In genomic region chr9:41232326-41232725, GRCh38 we compare ENCODE assay signal across 8 cellular contexts. TPM values are rescaled to one million over a fixed set of nuclear protein-coding genes. Genes with fewer than 3 reads are reported as not detected.
A peak's percentile ranks its signal among the peaks of the same experiment; 100 is the strongest.
DNase-seq lines count a peak whose midpoint lies in the region; ATAC-seq and TF ChIP-seq lines count a peak whose summit lies in the region.
"Not testable (repeated sequence)": the region's sequence is repeated elsewhere in the genome, so short reads cannot be mapped to it uniquely, and the experiment has no call there.

No MANE protein-coding gene starts in this region.

- not testable (repeated sequence) for H3K27me3 Mint-ChIP-seq in CD14-positive monocyte (ENCODE audit: low read depth in 3 of 3); MCF 10A (ENCODE audit: insufficient read depth, unreplicated experiment); neural progenitor cell (ENCODE audit: insufficient read depth, low read depth)

- not testable (repeated sequence) for H3K4me3 Mint-ChIP-seq in CD14-positive monocyte; MCF 10A (ENCODE audit: unreplicated experiment); neural progenitor cell

- H2AFZ ChIP-seq in neural progenitor cell (replicated peaks) = not testable (repeated sequence)

- TF ChIP-seq EP300 in stomach (IDR thresholded peaks at IDR 0.05) = not testable (repeated sequence)

- H3K9me3 Mint-ChIP-seq in CD14-positive monocyte (peaks cover 20 to 32% (median 24%) of the 10 kb centered on the region in 7 donors), neural progenitor cell (peaks cover 21% of the 10 kb centered on the region)
- not testable (repeated sequence) for H3K9me3 Mint-ChIP-seq in MCF 10A (ENCODE audit: unreplicated experiment)

- not testable (repeated sequence) for H3K36me3 ChIP-seq in Panc1 (ENCODE audit: control insufficient read depth, insufficient read depth, low read length); neural progenitor cell; stomach

- POLR2A ChIA-PET in Panc1 (lab: Charles Lee); MCF 10A (lab: Yijun Ruan, JAX): not testable (repeated sequence)

- not testable (repeated sequence) for H3K9ac ChIP-seq in neural progenitor cell

- CTCF ChIA-PET in Panc1 (lab: Charles Lee); MCF 10A (lab: Yijun Ruan, JAX): not testable (repeated sequence)

- H3K36me3 Mint-ChIP-seq in CD14-positive monocyte; MCF 10A (ENCODE audit: insufficient read depth, unreplicated experiment); neural progenitor cell: not testable (repeated sequence)

- H3K4me1 ChIP-seq in Panc1 (ENCODE audit: control insufficient read depth, insufficient read depth, low read length); neural progenitor cell; stomach: not testable (repeated sequence)

- not testable (repeated sequence) for H3K4me1 Mint-ChIP-seq in CD14-positive monocyte; MCF 10A (ENCODE audit: insufficient read depth, unreplicated experiment); neural progenitor cell

- not testable (repeated sequence) for H4K20me1 ChIP-seq in neural progenitor cell (ENCODE audit: low read depth)

- H3K27ac ChIP-seq in Panc1 (ENCODE audit: low read length); neural progenitor cell; stomach: not testable (repeated sequence)

- H3K27me3 ChIP-seq in Panc1 (ENCODE audit: control insufficient read depth, insufficient read depth, low read length) = not testable (repeated sequence)
- H3K27me3 ChIP-seq in neural progenitor cell = peaks cover 48% of the 10 kb centered on the region
- H3K27me3 ChIP-seq in stomach = peaks cover 0 to 16% (median 0%) of the 10 kb centered on the region in 3 donors

- H3F3A ChIP-seq in neural progenitor cell (ENCODE audit: low read depth) = not testable (repeated sequence)

- not testable (repeated sequence) for H3K79me2 ChIP-seq in neural progenitor cell (ENCODE audit: low read depth)

- WGBS in stomach, 5 donors = 74 to 83% (median 78%) methylated on average over 10 of the region's 10 CpGs

- not testable (repeated sequence) for TF ChIP-seq POLR2A in stomach (IDR thresholded peaks at IDR 0.05)

- BruUV-seq in Panc1 (replicated peaks; lab: Mats Ljungman, UMichigan); MCF 10A (replicated peaks; lab: Mats Ljungman, UMichigan): not testable (repeated sequence)

- intact Hi-C loops in CD14-positive monocyte (cut with micrococcal nuclease); Panc1 (cut with micrococcal nuclease; ENCODE audit: unreplicated experiment); MCF 10A (cut with micrococcal nuclease); Right ventricle myocardium superior (cut with DNase I); left colon (cut with DNase I, micrococcal nuclease); stomach (cut with DNase I; ENCODE audit: low total_unique reads): not testable (repeated sequence)

- H3K9me3 ChIP-seq in Panc1 (ENCODE audit: control insufficient read depth, insufficient read depth, low read depth, low read length); neural progenitor cell (ENCODE audit: low read depth): not testable (repeated sequence)
- H3K9me3 ChIP-seq in stomach = peaks cover 3 to 49% (median 33%) of the 10 kb centered on the region in 4 donors

- not testable (repeated sequence) for H3K4me3 ChIP-seq in Panc1 (ENCODE audit: low read depth in 2 of 2, low read length in 2 of 2); neural progenitor cell; stomach

- not testable (repeated sequence) for H3K4me2 ChIP-seq in neural progenitor cell

- DNase-seq in CD14-positive monocyte (ENCODE audit: low spot score) (peak; percentile 48), MCF 10A (ENCODE audit: unreplicated experiment) (peak; percentile 2), Right ventricle myocardium superior (peak; percentile 43), left colon (peak; percentile 11 to 28), neural progenitor cell (ENCODE audit: low spot score) (peak; percentile 2), stomach (peak; percentile 45)
- DNase-seq in Panc1 (ENCODE audit: low read depth, low spot score) = not testable (repeated sequence)
- DNase-seq in activated CD8-positive, alpha-beta memory T cell treated with anti-CD3 and anti-CD28 coated beads for 24 hours = peak; percentile 58

- in situ Hi-C loops in Panc1 (cut with HindIII; ENCODE audit: low pct_unique_long_range_greater_than_20kb, low sequenced_read_pairs) = not testable (repeated sequence)

- H3K27ac Mint-ChIP-seq in CD14-positive monocyte; MCF 10A (ENCODE audit: low read depth, unreplicated experiment); neural progenitor cell: not testable (repeated sequence)

- not testable (repeated sequence) for TF ChIP-seq CTCF in CD14-positive monocyte (IDR thresholded peaks at IDR 0.05); Panc1 (IDR thresholded peaks at IDR 0.05); MCF 10A (IDR thresholded peaks at IDR 0.05; ENCODE audit: unreplicated experiment); neural progenitor cell (IDR thresholded peaks at IDR 0.05); stomach (IDR thresholded peaks at IDR 0.05)

- ATAC-seq in Panc1 (peak; percentile 68; the same call in 1 of the 2 replicates), Right ventricle myocardium superior (ENCODE audit: poor library complexity) (peak; percentile 29), left colon (peak; percentile 12)

RNA-seq across cellular contexts. Expression of gene ZNG1F, which starts 43.2 kb away (rescaled TPM):
- 1 to 10 TPM; 4.7 to 5.6 TPM for polyA plus RNA-seq in CD14-positive monocyte
- 5.1 TPM for total RNA-seq in Panc1 (2021; ENCODE audit: unreplicated experiment)
- polyA plus RNA-seq in Panc1 (2012; ENCODE audit: insufficient read length) = 1.3 TPM
- 17.4 and 30.5 TPM in 2 replicates for total RNA-seq in MCF 10A (2022)
- total RNA-seq in Right ventricle myocardium superior = 2.3 TPM
- 10 to 100 TPM in 1 of 2 donors, 1 to 10 TPM in 1; 7.9 to 11.3 TPM for total RNA-seq in left colon
- 7.8 and 14.2 TPM in 2 replicates for total RNA-seq in neural progenitor cell (ENCODE audit: low replicate concordance)
- total RNA-seq in stomach = 10 to 100 TPM in 3 of 5 donors, 1 to 10 TPM in 1, not detected in 1; 5.8 to 29.3 (median 19.6) TPM
- polyA plus RNA-seq in stomach = 10 to 100 TPM in 1 of 3 donors, 1 to 10 TPM in 2; 3.7 to 31.2 (median 6.0) TPM

Comparison
In these comparisons a context has a peak if more than half of its experiments do, and no peak if none do; other contexts are left out.
1. ATAC-seq: peak in every context shown above with its lines; median percentile 68 in Panc1; 29 in Right ventricle myocardium superior; 12 in left colon.